ENCODE assay signal across 8 cellular contexts in genomic region chr18:36526611-36527010, GRCh38.
"Had no signal": no experiment of that assay in that cellular context is flagged by ENCODE, and none has a peak within 500 bp of the region (broad histone marks: within the 10 kb centered on the region; RNA-seq: fewer than 3 reads in every experiment).

No MANE protein-coding gene starts in this region.

- ATAC-seq: HCT116 had no signal

- H3K4me1 ChIP-seq: HAP-1 had no signal

- H3K9ac ChIP-seq: GM23248 had no signal

- H2AFZ ChIP-seq: GM23248 had no signal

- H3K27ac ChIP-seq: GM23248 had no signal

- H3K36me3 ChIP-seq: HAP-1 had no signal

- DNase-seq: GOT3, H7, HFFc6, KBM-7 had no signal

- H3K4me3 ChIP-seq: GM23248, HAP-1 had no signal

- FAIRE-seq: HTR-8/SVneo had no signal

- H3K9me3 ChIP-seq: HAP-1 had no signal
